ENCODE assay signal across 21 cellular contexts in the genomic region with DNA sequence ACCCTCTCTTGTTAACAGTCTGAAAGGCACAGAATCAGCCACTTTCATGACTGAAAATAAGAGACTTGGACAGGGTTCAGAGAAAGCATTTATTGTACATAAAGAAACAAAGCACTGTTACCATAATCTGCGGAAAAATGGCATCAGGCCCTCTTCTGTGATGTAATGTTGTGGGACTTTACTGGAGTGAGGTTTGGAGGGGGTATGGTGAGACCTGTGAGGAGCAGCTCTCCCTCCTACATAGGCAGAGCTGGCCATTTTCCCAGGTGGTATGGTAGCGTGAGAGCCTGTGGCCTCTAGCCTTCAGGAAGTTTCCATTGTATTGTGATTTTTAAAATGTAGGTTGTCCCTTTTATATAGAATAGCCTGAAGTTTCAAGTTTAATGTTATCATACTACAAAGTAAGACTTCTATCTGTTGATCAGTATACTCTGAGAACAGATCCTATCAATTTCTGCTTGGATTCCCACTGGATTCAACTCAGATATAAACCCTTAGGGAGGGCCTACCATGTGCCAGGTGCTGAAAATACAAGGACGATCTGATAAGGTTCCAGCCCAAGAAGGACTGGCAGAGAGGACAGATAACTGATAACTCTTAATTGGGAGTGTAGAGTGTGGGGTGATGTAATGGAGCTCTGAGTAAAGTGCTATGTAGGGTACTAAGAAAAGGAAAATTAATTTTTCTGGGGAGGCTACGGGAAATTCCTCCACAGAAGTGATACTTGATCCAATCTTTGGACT. TPM values are rescaled to one million over a fixed set of nuclear protein-coding genes. Genes with fewer than 3 reads are reported as not detected.
A peak's percentile ranks its signal among the peaks of the same experiment; 100 is the strongest.
DNase-seq lines count a peak whose midpoint lies in the region; ATAC-seq, FAIRE-seq and TF ChIP-seq lines count a peak whose summit lies in the region.
"Had no signal": no experiment of that assay in that cellular context is flagged by ENCODE, and none has a peak within 500 bp of the region (broad histone marks: within the 10 kb centered on the region; RNA-seq: fewer than 3 reads in every experiment).

No MANE protein-coding gene starts in this region.

- H3K4me2 ChIP-seq in A549 (peak overlapping the region; percentile 42), astrocyte (ENCODE audit: low read length) (peak overlapping the region; percentile 11)
- H3K4me2 ChIP-seq: BLaER1, KMS-11 had no signal

- H3K4me1 Mint-ChIP-seq in CD4-positive, alpha-beta T cell (ENCODE audit: low read depth) = peaks cover 44% of the 10 kb centered on the region
- peaks cover 29% of the 10 kb centered on the region for H3K4me1 Mint-ChIP-seq in astrocyte (ENCODE audit: low read depth, unreplicated experiment)
- H3K4me1 Mint-ChIP-seq in naive thymus-derived CD4-positive, alpha-beta T cell = peaks cover 27 to 53% (median 44%) of the 10 kb centered on the region in 7 donors

- H3K9me3 ChIP-seq in A549 (no peaks in the 10 kb centered on the region), astrocyte (ENCODE audit: insufficient read depth, low read depth, low read length) (no peaks in the 10 kb centered on the region)
- H3K9me3 ChIP-seq in CD4-positive, alpha-beta T cell (ENCODE audit: control insufficient read depth, low read length) = no peaks in the 10 kb centered on the region
- no peaks in the 10 kb centered on the region for H3K9me3 ChIP-seq in naive thymus-derived CD4-positive, alpha-beta T cell (ENCODE audit: control insufficient read depth in 2 of 3, low read length in 3 of 3)
- H3K9me3 ChIP-seq: BLaER1, body of pancreas, prostate gland, suprapubic skin had no signal

- H3K4me3 ChIP-seq in A549 (no peak overlapping the region), astrocyte (ENCODE audit: insufficient read depth, low read depth, low read length) (no peak overlapping the region)
- H3K4me3 ChIP-seq in naive thymus-derived CD4-positive, alpha-beta T cell (ENCODE audit: low read length) = no peak overlapping the region
- H3K4me3 ChIP-seq: BLaER1, body of pancreas, GM12878, prostate gland, suprapubic skin had no signal

- TF ChIP-seq RAD21 in A549 (conservative IDR thresholded peaks at IDR 0.05 in 1 of 2, IDR thresholded peaks at IDR 0.05 in 1 of 2) = no peak

- H3K4me1 ChIP-seq in A549 (peaks cover 32% of the 10 kb centered on the region), astrocyte (ENCODE audit: insufficient read depth, low read length) (peaks cover 11% of the 10 kb centered on the region)
- peaks cover 19 to 40% of the 10 kb centered on the region in 2 donors for H3K4me1 ChIP-seq in naive thymus-derived CD4-positive, alpha-beta T cell (ENCODE audit: control insufficient read depth in 2 of 2, insufficient read depth in 2 of 2, low read length in 2 of 2)

- TF ChIP-seq CTCF in A549 (IDR thresholded peaks at IDR 0.05) = no peak
- no peak for TF ChIP-seq CTCF in CD4-positive, alpha-beta T cell (IDR thresholded peaks at IDR 0.05)
- TF ChIP-seq CTCF in astrocyte (IDR thresholded peaks at IDR 0.05; ENCODE audit: insufficient read depth, low read depth, low read length) = no peak

- WGBS in A549 (ENCODE audit: missing lambda C conversion rate) = 81% methylated on average over 4 of the region's 4 CpGs

- no peaks in the 10 kb centered on the region for H3K27me3 Mint-ChIP-seq in CD4-positive, alpha-beta T cell
- no peaks in the 10 kb centered on the region for H3K27me3 Mint-ChIP-seq in astrocyte (ENCODE audit: low read depth, unreplicated experiment)
- no peaks in the 10 kb centered on the region for H3K27me3 Mint-ChIP-seq in naive thymus-derived CD4-positive, alpha-beta T cell

- ATAC-seq in A549 = no peak
- ATAC-seq in CD4-positive, alpha-beta T cell (ENCODE audit: poor library complexity) = no peak
- ATAC-seq in naive thymus-derived CD4-positive, alpha-beta T cell = no peak
- ATAC-seq in GM18519 (IDR thresholded peaks at IDR 0.05; ENCODE audit: low FRiP score, unreplicated experiment) = no peak
- ATAC-seq: body of pancreas, GM12878 had no signal

- H4K20me1 ChIP-seq in astrocyte (ENCODE audit: insufficient read depth, low read length) = no peaks in the 10 kb centered on the region

- H2AFZ ChIP-seq in astrocyte (ENCODE audit: low read depth, low read length) = no peak overlapping the region

- peak overlapping the region; percentile 91 for H3K27ac Mint-ChIP-seq in CD4-positive, alpha-beta T cell
- no peak overlapping the region for H3K27ac Mint-ChIP-seq in astrocyte (ENCODE audit: unreplicated experiment)
- peak overlapping the region; percentile 69 to 97 (median 94) for H3K27ac Mint-ChIP-seq in naive thymus-derived CD4-positive, alpha-beta T cell
- H3K27ac Mint-ChIP-seq: HFFc6 had no signal

- H3K36me3 ChIP-seq in astrocyte (ENCODE audit: insufficient read depth, low read length) = no peaks in the 10 kb centered on the region
- H3K36me3 ChIP-seq in naive thymus-derived CD4-positive, alpha-beta T cell (ENCODE audit: control insufficient read depth in 2 of 3, insufficient read depth in 3 of 3, low read length in 3 of 3) = peaks cover 0 to 4% (median 0%) of the 10 kb centered on the region in 3 experiments
- H3K36me3 ChIP-seq: BLaER1, prostate gland, suprapubic skin had no signal

- intact Hi-C loops in CD4-positive, alpha-beta T cell (cut with DNase I, micrococcal nuclease) = no loop called here
- intact Hi-C loops in naive thymus-derived CD4-positive, alpha-beta T cell (cut with micrococcal nuclease) = loop anchor here in 1 of 2 donors (5.0 kb wide), 2 partner anchors 195 to 240 kb away; a partner anchor contains a TSS

- peak overlapping the region; percentile 62 for H3K4me3 Mint-ChIP-seq in CD4-positive, alpha-beta T cell
- peak overlapping the region; percentile 34 for H3K4me3 Mint-ChIP-seq in astrocyte (ENCODE audit: unreplicated experiment)
- peak overlapping the region in 9 of 10 donors; percentile 48 to 81 (median 63) for H3K4me3 Mint-ChIP-seq in naive thymus-derived CD4-positive, alpha-beta T cell
- H3K4me3 Mint-ChIP-seq: HFFc6 had no signal

- no peaks in the 10 kb centered on the region for H3K79me2 ChIP-seq in astrocyte (ENCODE audit: insufficient read depth, low read length)

- no peaks in the 10 kb centered on the region for H3K36me3 Mint-ChIP-seq in CD4-positive, alpha-beta T cell (ENCODE audit: low read depth)
- H3K36me3 Mint-ChIP-seq in astrocyte (ENCODE audit: low read depth, unreplicated experiment) = no peaks in the 10 kb centered on the region
- H3K36me3 Mint-ChIP-seq in naive thymus-derived CD4-positive, alpha-beta T cell = no peaks in the 10 kb centered on the region

- H3K27ac ChIP-seq in A549 (peak overlapping the region; percentile 29 to 32; a peak in 3 of 6 replicates), astrocyte (ENCODE audit: low read depth, low read length) (no peak overlapping the region)
- H3K27ac ChIP-seq in CD4-positive, alpha-beta T cell (ENCODE audit: low read depth, low read length) = peak overlapping the region; percentile 56
- H3K27ac ChIP-seq in naive thymus-derived CD4-positive, alpha-beta T cell (ENCODE audit: low read depth, low read length) = peak overlapping the region; percentile 22
- H3K27ac ChIP-seq: BLaER1, HL-60, KMS-11, prostate gland, suprapubic skin had no signal

- no peaks in the 10 kb centered on the region for H3K27me3 ChIP-seq in CD4-positive, alpha-beta T cell (ENCODE audit: control insufficient read depth, insufficient read depth, low read length)
- no peaks in the 10 kb centered on the region for H3K27me3 ChIP-seq in astrocyte (ENCODE audit: insufficient read depth, low read length)
- no peaks in the 10 kb centered on the region for H3K27me3 ChIP-seq in naive thymus-derived CD4-positive, alpha-beta T cell (ENCODE audit: control insufficient read depth in 2 of 2, insufficient read depth in 2 of 2, low read length in 2 of 2)
- H3K27me3 ChIP-seq: BLaER1, body of pancreas, suprapubic skin had no signal

- no peak for FAIRE-seq in A549 (lab: Jason Lieb, UNC)
- FAIRE-seq in astrocyte (lab: Jason Lieb, UNC) = no peak
- FAIRE-seq: GM12878, keratinocyte, RCC 7860 had no signal

- no peak for TF ChIP-seq POLR2A in A549 (IDR thresholded peaks at IDR 0.05; ENCODE audit: low read length)

- no peak overlapping the region for H3K9ac ChIP-seq in astrocyte (ENCODE audit: low read length)
- H3K9ac ChIP-seq: BLaER1, KMS-11 had no signal

- H3K9me3 Mint-ChIP-seq in CD4-positive, alpha-beta T cell = no peaks in the 10 kb centered on the region
- H3K9me3 Mint-ChIP-seq in astrocyte (ENCODE audit: unreplicated experiment) = no peaks in the 10 kb centered on the region
- H3K9me3 Mint-ChIP-seq in naive thymus-derived CD4-positive, alpha-beta T cell = no peaks in the 10 kb centered on the region
- H3K9me3 Mint-ChIP-seq: HFFc6 had no signal

- TF ChIP-seq EP300 in A549 (IDR thresholded peaks at IDR 0.05) = no peak

- CTCF ChIA-PET in A549 (lab: Yijun Ruan, JAX) = interaction anchor here (0.6 to 8.3 kb wide), 7 partner anchors 11 to 152 kb away, joined by 3 to 168 read pairs (median 21); no protein-coding TSS in a partner anchor
- CTCF ChIA-PET in CD4-positive, alpha-beta T cell (lab: Charles Lee) = interaction anchor here (0.6 to 1.8 kb wide), 5 partner anchors 17 to 117 kb away, joined by 3 to 8 read pairs (median 4); no protein-coding TSS in a partner anchor
- CTCF ChIA-PET in naive thymus-derived CD4-positive, alpha-beta T cell (lab: Charles Lee) = interaction anchor here (0.7 to 4.1 kb wide), 5 partner anchors 10 to 114 kb away, joined by 3 to 80 read pairs (median 10); no protein-coding TSS in a partner anchor

- POLR2A ChIA-PET in A549 (lab: Yijun Ruan, JAX) = no interaction called here
- POLR2A ChIA-PET in CD4-positive, alpha-beta T cell (lab: Charles Lee) = interaction anchor here (1.2 to 3.6 kb wide), 2 partner anchors 35 to 107 kb away, joined by 4 to 28 read pairs; a partner anchor contains a TSS
- POLR2A ChIA-PET in naive thymus-derived CD4-positive, alpha-beta T cell (lab: Charles Lee) = interaction anchor here (1.0 kb wide), 2 partner anchors 9 to 35 kb away, joined by 3 to 5 read pairs; no protein-coding TSS in a partner anchor

- DNase-seq in A549 (ENCODE audit: low read depth in 1 of 2, low spot score in 1 of 2) (no peak), astrocyte (ENCODE audit: low read depth) (no peak), NCI-H748 (lab: John Stamatoyannopoulos, UW; ENCODE audit: unreplicated experiment) (no peak), NCI-H524 treated with DMSO at 0.1 percent for 48 hours (lab: John Stamatoyannopoulos, UW) (no peak), DMS53 (lab: John Stamatoyannopoulos, UW) (no peak)
- DNase-seq in CD4-positive, alpha-beta T cell = no peak
- DNase-seq in naive thymus-derived CD4-positive, alpha-beta T cell = no peak
- DNase-seq: activated CD4-positive, CD25-positive, alpha-beta regulatory T cell treated with anti-CD3 and anti-CD28 coated beads, Interleukin-2, amount 50 U/mL, for 72 hours; activated T-cell treated with anti-CD3 and anti-CD28 coated beads, Interleukin-2, amount 50 U/mL, for 1 hour; body of pancreas; HFFc6; NCI-H1417 treated with DMSO at 0.1 percent for 48 hours had no signal

RNA-seq across cellular contexts. Expression of a gene that starts 4.1 kb away (rescaled TPM):
- 8.2 and 9.6 TPM in 2 replicates for polyA plus RNA-seq in A549 (2011; rRNA removed)
- polyA plus RNA-seq in A549 (2012; cell fraction: cytosol; rRNA removed) = 0.94 and 1.3 TPM in 2 replicates
- 1.3 and 1.4 TPM in 2 replicates for polyA plus RNA-seq in A549 (2012; cell fraction: nucleus; rRNA removed)
- 2.2 to 5.4 TPM (median 4.7 TPM) in 3 replicates for polyA plus RNA-seq in A549 (2017; fragmentation: RNase III; extraction: RNeasy Plus Mini Kit Qiagen cat#74134 plus additional on column Dnase treatment)
- polyA minus RNA-seq in A549 (2011; rRNA and poly(A)+ RNA removed) = 13.4 and 20.6 TPM in 2 replicates
- 10 to 100 TPM; 69.1 to 71.6 TPM for total RNA-seq in CD4-positive, alpha-beta T cell
- total RNA-seq in astrocyte = 36.2 and 41.1 TPM in 2 replicates
- total RNA-seq in naive thymus-derived CD4-positive, alpha-beta T cell = 10 to 100 TPM; 10.6 to 52.0 (median 46.8) TPM
- polyA plus RNA-seq in naive thymus-derived CD4-positive, alpha-beta T cell = 10 to 100 TPM; 17.7 to 25.1 TPM
